ENCODE assay signal across 8 cellular contexts in the genomic region with DNA sequence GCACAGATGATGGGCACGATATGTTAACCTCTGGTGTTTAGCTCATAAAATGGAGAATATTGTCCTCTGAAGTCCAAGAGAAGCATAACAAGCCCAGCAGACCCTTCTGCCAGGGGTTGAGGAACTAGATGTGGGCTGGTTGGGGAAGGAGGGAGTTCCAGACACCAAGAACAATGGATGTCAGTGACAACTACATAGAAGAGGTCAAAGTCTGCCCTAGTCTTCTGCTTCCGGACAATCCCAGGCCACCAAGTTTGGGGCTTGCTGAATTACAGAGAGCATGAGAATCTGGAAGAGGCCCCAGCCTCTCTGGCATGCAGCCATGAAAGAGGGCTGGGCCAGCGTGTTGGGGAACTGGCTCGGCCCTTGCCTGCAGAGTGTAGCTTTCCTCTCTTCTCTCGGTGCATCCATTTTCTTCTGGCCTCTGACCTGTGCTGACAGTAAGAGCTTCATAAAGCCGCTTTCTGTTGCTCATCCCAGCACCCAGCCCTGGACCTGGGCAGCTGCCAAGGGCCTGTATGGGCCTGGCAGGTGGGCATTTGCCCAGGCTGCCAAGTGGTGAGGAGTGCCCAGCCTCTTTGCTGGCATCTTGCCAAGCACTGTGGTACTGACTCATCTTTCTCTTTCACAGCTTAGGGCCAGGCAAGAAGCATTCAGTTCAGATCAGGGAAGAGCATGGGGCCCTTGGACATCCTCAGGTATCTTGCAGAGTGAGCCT. TPM values are rescaled to one million over a fixed set of nuclear protein-coding genes. Genes with fewer than 3 reads are reported as not detected.
A peak's percentile ranks its signal among the peaks of the same experiment; 100 is the strongest.
DNase-seq lines count a peak whose midpoint lies in the region; ATAC-seq and TF ChIP-seq lines count a peak whose summit lies in the region.

No MANE protein-coding gene starts in this region.

- H3K36me3 ChIP-seq in PC-9 (ENCODE audit: low read depth) = no peaks in the 10 kb centered on the region; the same call in 1 of the 2 replicates

- no peaks in the 10 kb centered on the region for H4K20me1 ChIP-seq in PC-9 (ENCODE audit: insufficient read depth)

- POLR2A ChIA-PET in PC-9 (lab: Charles Lee; ENCODE audit: unreplicated experiment) = interaction anchor here (0.5 to 1.0 kb wide), 7 partner anchors 13 to 1045 kb away, joined by 4 to 8 read pairs (median 6); partner anchors contain the start of gene LAPTM4A

- no peak overlapping the region for H2AFZ ChIP-seq in PC-9

- no peak for TF ChIP-seq CTCF in PC-9 (conservative IDR thresholded peaks at IDR 0.05)

- CTCF ChIA-PET in PC-9 (lab: Charles Lee) = no interaction called here

- TF ChIP-seq POLR2A in erythroblast (IDR thresholded peaks at IDR 0.05; ENCODE audit: low read length) = no peak

- H3K27me3 ChIP-seq in PC-9 (ENCODE audit: insufficient read depth, low read depth) = no peaks in the 10 kb centered on the region

- peak overlapping the region; percentile 88 for H3K27ac ChIP-seq in PC-9

- intact Hi-C loops in PC-9 (cut with micrococcal nuclease; ENCODE audit: unreplicated experiment) = loop anchor here (1.0 kb wide), 1 partner anchor 14 kb away; no protein-coding TSS in a partner anchor

- H3K9me2 ChIP-seq in PC-9 (ENCODE audit: insufficient read depth) = no peaks in the 10 kb centered on the region

- peak overlapping the region; percentile 39 for H3K4me2 ChIP-seq in PC-9

- H3K79me2 ChIP-seq in PC-9 (ENCODE audit: low read depth) = no peaks in the 10 kb centered on the region

- peaks cover 52% of the 10 kb centered on the region for H3F3A ChIP-seq in PC-9 (ENCODE audit: insufficient read depth, low read depth)

- no peak overlapping the region for H3K4me3 ChIP-seq in PC-9

- DNase-seq in stimulated activated CD4-positive, alpha-beta T cell treated with anti-CD3 and anti-CD28 coated beads, Interleukin-15, amount 100 ng/mL, for 24 hours = peak; percentile 32
- DNase-seq in stimulated activated CD4-positive, alpha-beta T cell treated with anti-CD3 and anti-CD28 coated beads, Interleukin-4, amount 100 ng/mL, for 1 hour = no peak
- DNase-seq in PC-9 (peak; percentile 80 to 90), erythroblast (lab: John Stamatoyannopoulos, UW) (peak; percentile 48 to 67), pons (ENCODE audit: low spot score) (peak; percentile 45)
- DNase-seq in central memory CD4-positive, alpha-beta T cell = no peak

- ATAC-seq in GM19463 (IDR thresholded peaks at IDR 0.05; ENCODE audit: unreplicated experiment) = no peak
- ATAC-seq in GM19035 (IDR thresholded peaks at IDR 0.05; ENCODE audit: unreplicated experiment) = no peak

- peaks cover 9% of the 10 kb centered on the region; the same call in 1 of the 2 replicates for H3K9me3 ChIP-seq in PC-9 (ENCODE audit: insufficient read depth, low read depth)

- no TSS peak for BruUV-seq in PC-9 (replicated peaks; lab: Mats Ljungman, UMichigan)

- peaks cover 64% of the 10 kb centered on the region for H3K4me1 ChIP-seq in PC-9 (replicated peaks; ENCODE audit: insufficient read depth)

RNA-seq across cellular contexts. Expression of gene LAPTM4A, which starts 14.6 kb away (rescaled TPM):
- 96.6 and 125 TPM in 2 replicates for total RNA-seq in PC-9 (2021)

RNA-seq across cellular contexts. Expression of gene MATN3, which starts 53.6 kb away (rescaled TPM):
- 1.0 and 1.9 TPM in 2 replicates for total RNA-seq in PC-9 (2021)

Comparison
In these comparisons a context has a peak if more than half of its experiments do, and no peak if none do; other contexts are left out.
1. DNase-seq: peak in stimulated activated CD4-positive, alpha-beta T cell treated with anti-CD3 and anti-CD28 coated beads, Interleukin-15, amount 100 ng/mL, for 24 hours (single experiment), PC-9 (2 of 2), erythroblast (2 of 2) and pons (single experiment); none in stimulated activated CD4-positive, alpha-beta T cell treated with anti-CD3 and anti-CD28 coated beads, Interleukin-4, amount 100 ng/mL, for 1 hour (single experiment) and central memory CD4-positive, alpha-beta T cell (single experiment).